ENCODE assay signal across 12 cellular contexts in the genomic region with DNA sequence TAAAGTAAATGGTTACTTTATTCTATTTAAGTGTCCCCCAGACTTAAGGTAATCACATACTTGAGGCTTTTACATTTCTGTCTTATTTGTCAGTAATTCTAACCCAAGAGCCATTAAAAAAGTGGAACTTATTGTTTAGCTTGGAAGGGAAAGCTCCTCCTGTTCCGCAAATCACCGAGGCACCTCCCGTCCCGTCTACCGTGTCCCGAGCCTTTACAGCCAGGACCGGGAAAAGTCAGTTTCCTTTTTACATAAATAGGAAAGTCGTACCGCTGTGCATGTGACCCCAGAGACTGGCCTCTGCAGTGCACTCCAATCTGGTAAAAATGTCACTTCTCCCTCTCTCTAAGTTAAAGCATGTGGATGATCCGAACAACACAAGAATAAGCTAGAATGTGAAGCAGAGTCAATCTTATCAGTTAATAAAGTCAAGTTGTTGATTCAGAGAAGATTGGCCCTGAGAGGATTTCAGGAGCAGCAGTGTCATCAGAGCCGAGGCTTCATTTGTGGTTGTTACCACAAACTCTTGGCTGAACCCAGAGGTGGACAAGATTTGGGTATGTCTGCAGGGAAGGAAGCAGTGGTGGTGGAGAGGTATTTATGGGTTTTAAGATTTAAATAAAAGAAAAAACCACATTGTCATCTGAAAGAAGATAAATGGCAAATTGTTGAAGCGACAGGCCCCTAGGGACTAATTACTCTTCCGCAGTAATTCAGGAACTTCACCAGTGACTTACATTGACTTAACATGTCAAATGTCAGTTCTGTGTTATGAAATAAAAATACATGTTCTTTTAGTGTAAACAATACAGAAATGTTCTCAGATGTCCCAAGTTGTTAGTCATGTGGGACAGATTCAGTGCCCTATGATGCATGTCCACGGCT.
DNase-seq lines count a peak whose midpoint lies in the region; ATAC-seq and TF ChIP-seq lines count a peak whose summit lies in the region.
"Had no signal": no experiment of that assay in that cellular context is flagged by ENCODE, and none has a peak within 500 bp of the region (broad histone marks: within the 10 kb centered on the region; RNA-seq: fewer than 3 reads in every experiment).

No MANE protein-coding gene starts in this region.

- peak overlapping the region; percentile 10; the same call in 1 of the 2 replicates for H3K4me3 Mint-ChIP-seq in HFFc6
- H3K4me3 Mint-ChIP-seq: CD8-positive, alpha-beta T cell had no signal

- peaks cover 2% of the 10 kb centered on the region for H3K27me3 Mint-ChIP-seq in HFFc6 (ENCODE audit: insufficient read depth)

- no peaks in the 10 kb centered on the region for H3K79me1 ChIP-seq in mesendoderm (ENCODE audit: low read length)

- H3K4me3 ChIP-seq in brain microvascular endothelial cell (ENCODE audit: low read depth, low read length) (no peak overlapping the region), mesendoderm (ENCODE audit: low read length) (no peak overlapping the region), transverse colon (no peak overlapping the region)
- H3K4me3 ChIP-seq: Peyer's patch had no signal

- WGBS in mesendoderm (ENCODE audit: extremely low coverage, insufficient coverage, low lambda C conversion rate) = no CpG with 5 or more reads among the region's 14 CpGs
- 50 to 52% methylated on average over 12 to 14 of the region's 14 CpGs for WGBS in transverse colon (ENCODE audit: low coverage in 1 of 2), 2 donors

- peaks cover 46% of the 10 kb centered on the region for H3K4me1 Mint-ChIP-seq in HFFc6 (ENCODE audit: low read depth)

- H2BK120ac ChIP-seq in mesendoderm (ENCODE audit: low read depth, low read length) = no peak overlapping the region

- H3K9ac ChIP-seq in mesendoderm (ENCODE audit: low read length) = no peak overlapping the region
- H3K9ac ChIP-seq: KMS-11 had no signal

- no peak overlapping the region for H2AK5ac ChIP-seq in mesendoderm (ENCODE audit: low read length)

- no peaks in the 10 kb centered on the region for H3K36me3 Mint-ChIP-seq in HFFc6 (ENCODE audit: low read depth)
- H3K36me3 Mint-ChIP-seq: CD8-positive, alpha-beta T cell had no signal

- no peak overlapping the region for H3K56ac ChIP-seq in mesendoderm (ENCODE audit: low read length)

- no peaks in the 10 kb centered on the region for H3K9me3 Mint-ChIP-seq in HFFc6
- H3K9me3 Mint-ChIP-seq: CD8-positive, alpha-beta T cell had no signal

- ATAC-seq in GM19328 (IDR thresholded peaks at IDR 0.05; ENCODE audit: unreplicated experiment) = no peak
- ATAC-seq: CD8-positive, alpha-beta T cell had no signal

- no peak overlapping the region for H4K8ac ChIP-seq in mesendoderm (ENCODE audit: low read depth, low read length)

- no peak overlapping the region for H3K18ac ChIP-seq in mesendoderm (ENCODE audit: low read length)

- H2BK5ac ChIP-seq in mesendoderm (ENCODE audit: low read length) = no peak overlapping the region

- peak; percentile 73 for DNase-seq in AG20443 (ENCODE audit: low spot score)
- DNase-seq in HFFc6 = peak; percentile 20
- DNase-seq in brain microvascular endothelial cell = peak; percentile 38
- DNase-seq in mesendoderm = peak; percentile 14
- DNase-seq in posterior cingulate gyrus = no peak
- DNase-seq in activated CD8-positive, alpha-beta memory T cell treated with anti-CD3 and anti-CD28 coated beads, Interleukin-2, amount 50 U/mL, for 48 hours = no peak
- no peak for DNase-seq in transverse colon
- DNase-seq: effector memory CD4-positive, alpha-beta T cell had no signal

- TF ChIP-seq POLR2A in transverse colon (IDR thresholded peaks at IDR 0.05) = no peak

- H3K4ac ChIP-seq in mesendoderm (ENCODE audit: low read depth, low read length) = no peak overlapping the region

- H3K23ac ChIP-seq in mesendoderm (ENCODE audit: low read length) = no peak overlapping the region

- H2BK15ac ChIP-seq in mesendoderm (replicated peaks; ENCODE audit: low read depth) = no peak overlapping the region

- no peak overlapping the region for H3K27ac Mint-ChIP-seq in HFFc6
- H3K27ac Mint-ChIP-seq: CD8-positive, alpha-beta T cell had no signal

- H3K27me3 ChIP-seq in brain microvascular endothelial cell (replicated peaks) (no peaks in the 10 kb centered on the region), mesendoderm (ENCODE audit: insufficient read depth, low read length, poor library complexity) (no peaks in the 10 kb centered on the region), transverse colon (no peaks in the 10 kb centered on the region)
- H3K27me3 ChIP-seq: Peyer's patch had no signal

- no peak overlapping the region for H4K5ac ChIP-seq in mesendoderm (ENCODE audit: low read length)

- no peak for TF ChIP-seq EP300 in transverse colon (IDR thresholded peaks at IDR 0.05; ENCODE audit: low read depth)

- intact Hi-C loops in posterior cingulate gyrus (cut with DNase I) (no loop called here), transverse colon (cut with DNase I; ENCODE audit: low total_unique reads) (no loop called here)

- in situ Hi-C loops in brain microvascular endothelial cell (cut with HindIII; ENCODE audit: low pct_ligation_motif_present, low sequenced_read_pairs) = no loop called here
- in situ Hi-C loops in transverse colon (cut with MboI; ENCODE audit: low pct_ligation_motif_present in 1 of 4, low pct_unique_long_range_greater_than_20kb in 1 of 4, low sequenced_read_pairs in 3 of 4) = no loop called here

- H3K27ac ChIP-seq in brain microvascular endothelial cell = no peak overlapping the region
- no peak overlapping the region for H3K27ac ChIP-seq in mesendoderm (ENCODE audit: low read depth, low read length)
- H3K27ac ChIP-seq in transverse colon = peak overlapping the region in 2 of 4 donors; percentile 19 to 20
- H3K27ac ChIP-seq: KMS-11, Peyer's patch had no signal

- H3K4me1 ChIP-seq in mesendoderm (ENCODE audit: control insufficient read depth, low read depth, low read length) (no peaks in the 10 kb centered on the region), transverse colon (peaks cover 0 to 4% (median 0%) of the 10 kb centered on the region in 4 donors)

- no peaks in the 10 kb centered on the region for H3K36me3 ChIP-seq in brain microvascular endothelial cell (replicated peaks)
- H3K36me3 ChIP-seq in mesendoderm (ENCODE audit: control insufficient read depth, insufficient read depth, low read length) = no peaks in the 10 kb centered on the region
- H3K36me3 ChIP-seq in transverse colon = no peaks in the 10 kb centered on the region
- H3K36me3 ChIP-seq: Peyer's patch had no signal

- H3K9me3 ChIP-seq in transverse colon = no peaks in the 10 kb centered on the region
- H3K9me3 ChIP-seq: Peyer's patch had no signal

- TF ChIP-seq CTCF in HFFc6 (IDR thresholded peaks at IDR 0.05) (no peak), brain microvascular endothelial cell (IDR thresholded peaks at IDR 0.05; ENCODE audit: low read depth, low read length, missing control alignments) (no peak), transverse colon (IDR thresholded peaks at IDR 0.05) (no peak)

- H3K79me2 ChIP-seq in mesendoderm (ENCODE audit: control insufficient read depth, insufficient read depth, low read length) = no peaks in the 10 kb centered on the region

- H3K4me2 ChIP-seq in mesendoderm (ENCODE audit: low read length) = no peak overlapping the region
- H3K4me2 ChIP-seq: KMS-11 had no signal

Comparison
In these comparisons a context has a peak if more than half of its experiments do, and no peak if none do; other contexts are left out.
1. DNase-seq: peak in AG20443 (single experiment), HFFc6 (single experiment), brain microvascular endothelial cell (single experiment) and mesendoderm (single experiment); none in posterior cingulate gyrus (0 of 10), activated CD8-positive, alpha-beta memory T cell treated with anti-CD3 and anti-CD28 coated beads, Interleukin-2, amount 50 U/mL, for 48 hours (single experiment) and transverse colon (single experiment).